Comparison of ENCODE assay signal across 9 cellular contexts in genomic region chr1:2234762-2235113, GRCh38. TPM values are rescaled to one million over a fixed set of nuclear protein-coding genes. Genes with fewer than 3 reads are reported as not detected.
DNase-seq lines count a peak whose midpoint lies in the region; ATAC-seq and TF ChIP-seq lines count a peak whose summit lies in the region.
"Had no signal": no experiment of that assay in that cellular context is flagged by ENCODE, and none has a peak within 500 bp of the region (broad histone marks: within the 10 kb centered on the region; RNA-seq: fewer than 3 reads in every experiment).

No MANE protein-coding gene starts in this region.

- H3K36me3 Mint-ChIP-seq in naive B cell: no peaks in the 10 kb centered on the region

- peak overlapping the region; percentile 80 to 92 (median 87) for H3K4me3 Mint-ChIP-seq in naive B cell

- peaks cover 100% of the 10 kb centered on the region for H3K4me1 ChIP-seq in vagina

- DNase-seq in Right ventricle myocardium inferior (ENCODE audit: missing footprints) (no peak), cardiac septum (ENCODE audit: low spot score) (no peak), coronary artery (ENCODE audit: low spot score) (peak; percentile 81), naive B cell (peak; percentile 56), vagina (ENCODE audit: extremely low spot score in 2 of 2) (no peak), NCI-H146 (lab: John Stamatoyannopoulos, UW) (no peak), amniotic stem cell (lab: John Stamatoyannopoulos, UW) (no peak)
- DNase-seq: DMS153 had no signal

- peaks cover 54 to 87% (median 74%) of the 10 kb centered on the region in 3 donors for H3K4me1 Mint-ChIP-seq in naive B cell

- H3K9me3 Mint-ChIP-seq in naive B cell: no peaks in the 10 kb centered on the region

- TF ChIP-seq CTCF in coronary artery (IDR thresholded peaks at IDR 0.05) (no peak), vagina (IDR thresholded peaks at IDR 0.05) (no peak)

- H3K27me3 ChIP-seq in vagina: no peaks in the 10 kb centered on the region

- ATAC-seq in Right ventricle myocardium inferior (peak; percentile 17), naive B cell (ENCODE audit: low read depth in 2 of 2) (peak; percentile 55 to 60), HG03039 (IDR thresholded peaks at IDR 0.05; ENCODE audit: unreplicated experiment) (no peak)

- peak overlapping the region; percentile 79 to 100 for H3K27ac ChIP-seq in coronary artery
- H3K27ac ChIP-seq in vagina: peak overlapping the region; percentile 96

- H3K36me3 ChIP-seq in vagina: no peaks in the 10 kb centered on the region

- peak overlapping the region; percentile 96 for H3K4me3 ChIP-seq in coronary artery
- H3K4me3 ChIP-seq in vagina: peak overlapping the region; percentile 60 to 63

- no peaks in the 10 kb centered on the region for H3K9me3 ChIP-seq in vagina

- no peak for TF ChIP-seq POLR2A in vagina (IDR thresholded peaks at IDR 0.05)

- intact Hi-C loops in Right ventricle myocardium inferior (cut with DNase I): no loop called here
- intact Hi-C loops in cardiac septum (cut with DNase I): no loop called here
- intact Hi-C loops in vagina (cut with DNase I): loop anchor here (5.0 kb wide), 2 partner anchors 37 to 38 kb away; no protein-coding TSS in a partner anchor

- no peaks in the 10 kb centered on the region for H3K27me3 Mint-ChIP-seq in naive B cell

- H3K27ac Mint-ChIP-seq in naive B cell: peak overlapping the region; percentile 93 to 99 (median 96)

RNA-seq across cellular contexts. Expression of gene SKI, which starts 6.6 kb away (rescaled TPM):
- total RNA-seq in Right ventricle myocardium inferior: 38.5 TPM
- total RNA-seq in cardiac septum: 39.9 TPM
- 1 to 10 TPM in 1 of 6 donors, under 1 TPM in 4, not detected in 1; 0.26 to 1.3 (median 0.52) TPM for polyA plus RNA-seq in naive B cell (ENCODE audit: low read depth in 6 of 6)
- 53.8 TPM for total RNA-seq in vagina

RNA-seq across cellular contexts. Expression of gene FAAP20, which starts 40.2 kb away (rescaled TPM):
- 43.9 TPM for total RNA-seq in Right ventricle myocardium inferior
- total RNA-seq in cardiac septum: 40.5 TPM
- 10 to 100 TPM; 67.1 to 90.7 (median 77.7) TPM for polyA plus RNA-seq in naive B cell (ENCODE audit: low read depth in 6 of 6)
- total RNA-seq in vagina: 92.3 TPM

Comparison
In these comparisons a context has a peak if more than half of its experiments do, and no peak if none do; other contexts are left out.
1. DNase-seq: peak in coronary artery (single experiment) and naive B cell (single experiment); none in Right ventricle myocardium inferior (single experiment), cardiac septum (single experiment), vagina (0 of 2), NCI-H146 (single experiment) and amniotic stem cell (single experiment).